35 cellular contexts compared by ENCODE assay signal in the genomic region with DNA sequence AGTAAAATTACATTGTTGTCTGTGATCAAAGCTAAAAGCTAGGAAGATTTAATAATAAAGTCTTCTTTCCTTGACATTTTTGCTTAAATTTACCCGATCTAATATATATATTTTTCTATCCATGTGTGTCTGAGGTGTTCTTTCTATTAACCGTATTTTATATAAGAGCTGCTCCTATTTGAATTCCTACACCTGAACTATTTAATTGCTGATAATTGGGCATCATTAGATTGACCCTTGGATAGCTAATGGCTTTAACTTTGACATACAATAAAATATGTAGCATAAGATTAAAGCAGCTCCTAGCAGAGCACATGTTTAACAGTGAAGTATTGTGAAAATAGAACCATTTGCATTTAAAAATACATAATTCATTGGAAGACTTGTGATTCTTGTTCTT.
"Had no signal": no experiment of that assay in that cellular context is flagged by ENCODE, and none has a peak within 500 bp of the region (broad histone marks: within the 10 kb centered on the region; RNA-seq: fewer than 3 reads in every experiment).

No MANE protein-coding gene starts in this region.

- H3K27me3 Mint-ChIP-seq: activated B cell treated with CpG ODN at 0.5 μM for 24 hours; activated CD4-positive, alpha-beta memory T cell treated with anti-CD3 and anti-CD28 coated beads, Interleukin-2, amount 10 ng/mL, durations not matched to agents 7 days and 5 days; activated CD8-positive, alpha-beta memory T cell treated with anti-CD3 and anti-CD28 coated beads, Interleukin-2, amount 10 ng/mL, durations not matched to agents 7 days and 5 days; activated naive CD4-positive, alpha-beta T cell treated with anti-CD3 and anti-CD28 coated beads, Interleukin-2, amount 10 ng/mL, durations not matched to agents 7 days and 5 days; activated naive CD8-positive, alpha-beta T cell; activated naive CD8-positive, alpha-beta T cell treated with anti-CD3 and anti-CD28 coated beads, Interleukin-2, amount 50 U/mL, for 24 hours; central memory CD8-positive, alpha-beta T cell had no signal

- H3K4me3 Mint-ChIP-seq: activated B cell treated with CpG ODN at 0.5 μM for 24 hours; activated CD4-positive, alpha-beta memory T cell treated with anti-CD3 and anti-CD28 coated beads, Interleukin-2, amount 10 ng/mL, durations not matched to agents 7 days and 5 days; activated CD8-positive, alpha-beta memory T cell treated with anti-CD3 and anti-CD28 coated beads, Interleukin-2, amount 10 ng/mL, durations not matched to agents 7 days and 5 days; activated naive CD4-positive, alpha-beta T cell treated with anti-CD3 and anti-CD28 coated beads, Interleukin-2, amount 10 ng/mL, durations not matched to agents 7 days and 5 days; activated naive CD8-positive, alpha-beta T cell; activated naive CD8-positive, alpha-beta T cell treated with anti-CD3 and anti-CD28 coated beads, Interleukin-2, amount 50 U/mL, for 24 hours; central memory CD8-positive, alpha-beta T cell had no signal

- H3K9me3 Mint-ChIP-seq: activated B cell treated with CpG ODN at 0.5 μM for 24 hours had no signal

- H3K36me3 ChIP-seq: cardiac muscle cell had no signal

- H3K36me3 Mint-ChIP-seq: activated CD8-positive, alpha-beta memory T cell treated with anti-CD3 and anti-CD28 coated beads, Interleukin-2, amount 10 ng/mL, durations not matched to agents 7 days and 5 days; activated naive CD4-positive, alpha-beta T cell treated with anti-CD3 and anti-CD28 coated beads, Interleukin-2, amount 10 ng/mL, durations not matched to agents 7 days and 5 days; activated naive CD8-positive, alpha-beta T cell had no signal

- FAIRE-seq: RCC 7860 had no signal

- H3K27ac Mint-ChIP-seq: activated B cell treated with CpG ODN at 0.5 μM for 24 hours; activated CD4-positive, alpha-beta memory T cell treated with anti-CD3 and anti-CD28 coated beads, Interleukin-2, amount 10 ng/mL, durations not matched to agents 7 days and 5 days; activated CD8-positive, alpha-beta memory T cell treated with anti-CD3 and anti-CD28 coated beads, Interleukin-2, amount 10 ng/mL, durations not matched to agents 7 days and 5 days; activated naive CD4-positive, alpha-beta T cell treated with anti-CD3 and anti-CD28 coated beads, Interleukin-2, amount 10 ng/mL, durations not matched to agents 7 days and 5 days; activated naive CD8-positive, alpha-beta T cell; activated naive CD8-positive, alpha-beta T cell treated with anti-CD3 and anti-CD28 coated beads, Interleukin-2, amount 50 U/mL, for 24 hours had no signal

- ATAC-seq: activated CD8-positive, alpha-beta memory T cell treated with anti-CD3 and anti-CD28 coated beads, Interleukin-2, amount 10 ng/mL, durations not matched to agents 7 days and 5 days; activated naive CD8-positive, alpha-beta T cell treated with anti-CD3 and anti-CD28 coated beads, Interleukin-2, amount 50 U/mL, for 24 hours had no signal

- H3K4me1 Mint-ChIP-seq: activated B cell treated with CpG ODN at 0.5 μM for 24 hours; activated CD4-positive, alpha-beta memory T cell treated with anti-CD3 and anti-CD28 coated beads, Interleukin-2, amount 10 ng/mL, durations not matched to agents 7 days and 5 days; activated CD8-positive, alpha-beta memory T cell treated with anti-CD3 and anti-CD28 coated beads, Interleukin-2, amount 10 ng/mL, durations not matched to agents 7 days and 5 days; activated naive CD4-positive, alpha-beta T cell treated with anti-CD3 and anti-CD28 coated beads, Interleukin-2, amount 10 ng/mL, durations not matched to agents 7 days and 5 days; activated naive CD8-positive, alpha-beta T cell treated with anti-CD3 and anti-CD28 coated beads, Interleukin-2, amount 50 U/mL, for 24 hours; central memory CD8-positive, alpha-beta T cell had no signal

- DNase-seq: activated B cell treated with CpG ODN at 0.5 μM for 24 hours; activated CD4-positive, alpha-beta memory T cell treated with anti-CD3 and anti-CD28 coated beads, Interleukin-2, amount 10 ng/mL, durations not matched to agents 7 days and 5 days; activated CD4-positive, alpha-beta T cell treated with anti-CD3 and anti-CD28 coated beads for 4 hours; activated CD4-positive, CD25-positive, alpha-beta regulatory T cell treated with anti-CD3 and anti-CD28 coated beads, Interleukin-2, amount 50 U/mL, for 72 hours; activated CD8-positive, alpha-beta memory T cell treated with anti-CD3 and anti-CD28 coated beads for 24 hours; activated CD8-positive, alpha-beta memory T cell treated with anti-CD3 and anti-CD28 coated beads, Interleukin-2, amount 10 ng/mL, durations not matched to agents 7 days and 5 days; activated CD8-positive, alpha-beta memory T cell treated with anti-CD3 and anti-CD28 coated beads, Interleukin-2, amount 50 U/mL, for 48 hours; activated effector memory CD4-positive, alpha-beta T cell treated with Interleukin-2 at 50 U/mL for 16 hours; activated naive CD4-positive, alpha-beta T cell treated with anti-CD3 and anti-CD28 coated beads, Interleukin-2, amount 10 ng/mL, durations not matched to agents 7 days and 5 days; activated naive CD8-positive, alpha-beta T cell treated with anti-CD3 and anti-CD28 coated beads, Interleukin-2, amount 50 U/mL, for 24 hours; activated T-cell treated with anti-CD3 and anti-CD28 coated beads, Interleukin-2, amount 50 U/mL, for 48 hours; anterior cingulate cortex; Karpas-422; KBM-7; NCI-H1048; NCI-H1105 treated with DMSO at 0.1 percent for 48 hours; NCI-H1436; NCI-H1694; NCI-H2029; NCI-H345; NCI-H524 treated with DMSO at 0.1 percent for 48 hours; NCI-H748 treated with DMSO at 0.1 percent for 48 hours; NK-92 treated with Interleukin-12 subunit alpha and Interleukin-12 subunit beta, amount 100 ng/mL, for 24 hours; PC-9; Right ventricle myocardium superior; SW 1271; T-helper 1 cell; T-helper 2 cell; T-helper 9 cell had no signal

- H3K4me3 ChIP-seq: cardiac muscle cell, PC-9 had no signal

- H3K4me2 ChIP-seq: PC-9 had no signal

- H3K27me3 ChIP-seq: cardiac muscle cell had no signal

- H2AFZ ChIP-seq: PC-9 had no signal

- H3K27ac ChIP-seq: cardiac muscle cell, PC-9, RWPE1, VCaP had no signal
